2 cellular contexts compared by ENCODE assay signal in the genomic region with DNA sequence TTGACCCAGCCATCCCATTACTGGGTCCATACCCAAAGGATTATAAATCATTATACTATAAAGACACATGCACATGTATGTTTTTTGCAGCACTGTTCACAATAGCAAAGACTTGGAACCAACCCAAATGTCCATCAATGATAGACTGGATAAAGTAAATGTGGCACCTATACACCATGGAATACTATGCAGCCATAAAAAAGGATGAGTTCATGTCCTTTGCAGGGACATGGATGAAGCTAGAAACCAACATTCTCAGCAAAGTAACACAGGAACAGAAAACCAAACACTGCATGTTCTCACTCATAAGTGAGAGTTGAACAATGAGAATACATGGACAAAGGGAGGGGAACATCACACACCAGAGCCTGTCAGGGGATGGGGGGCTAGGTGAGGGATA. TPM values are rescaled to one million over a fixed set of nuclear protein-coding genes. Genes with fewer than 3 reads are reported as not detected.
"Had no signal": no experiment of that assay in that cellular context is flagged by ENCODE, and none has a peak within 500 bp of the region (broad histone marks: within the 10 kb centered on the region; RNA-seq: fewer than 3 reads in every experiment).

No MANE protein-coding gene starts in this region.

RNA-seq across cellular contexts. Expression of a gene that starts 47.9 kb away (rescaled TPM):
- total RNA-seq: HepG2, HT-29 had no signal
- polyA plus RNA-seq: HepG2 had no signal
